Comparison of ENCODE assay signal across 8 cellular contexts in the genomic region with DNA sequence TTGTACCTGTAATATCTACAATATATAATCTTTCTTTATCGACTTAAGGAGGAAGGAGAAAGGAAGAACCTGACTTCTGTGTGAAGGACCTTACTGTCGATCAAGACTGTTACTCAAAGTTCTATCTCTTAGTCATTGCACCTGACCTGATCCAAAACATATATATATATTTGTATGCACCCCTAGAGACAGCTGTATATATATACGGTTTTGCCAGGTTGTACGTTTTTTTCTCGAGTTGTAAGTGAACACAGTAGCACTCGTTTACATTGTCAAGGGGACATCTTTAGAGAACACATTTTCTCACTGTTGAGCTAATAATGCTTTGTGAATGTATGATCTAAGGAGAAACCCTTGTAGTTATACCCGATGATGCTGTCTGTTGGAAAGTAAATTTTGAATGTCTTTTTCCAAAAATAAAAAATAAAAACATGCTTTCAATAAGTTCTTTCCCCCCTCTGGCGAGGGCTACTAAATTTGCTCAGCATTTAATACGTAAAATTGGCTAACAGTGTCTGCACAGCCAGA. TPM values are rescaled to one million over a fixed set of nuclear protein-coding genes. Genes with fewer than 3 reads are reported as not detected.
DNase-seq lines count a peak whose midpoint lies in the region; ATAC-seq and TF ChIP-seq lines count a peak whose summit lies in the region.

No MANE protein-coding gene starts in this region.

- H3K27ac Mint-ChIP-seq in nephron, result peak overlapping the region; percentile 20 to 95 (median 94)

- peaks cover 38% of the 10 kb centered on the region for H3K4me1 Mint-ChIP-seq in nephron

- H3K4me3 ChIP-seq in MG63 (peak overlapping the region; percentile 75), choroid plexus epithelial cell (ENCODE audit: low read depth, low read length) (peak overlapping the region; percentile 82)

- DNase-seq in MG63 (no peak), choroid plexus epithelial cell (ENCODE audit: low read depth) (peak; percentile 6), SIG-M5 (lab: John Stamatoyannopoulos, UW) (no peak), nucleus accumbens (lab: John Stamatoyannopoulos, UW) (no peak), GM10248 (ENCODE audit: extremely low spot score) (no peak)
- no peak for DNase-seq in stimulated activated CD4-positive, alpha-beta T cell treated with anti-CD3 and anti-CD28 coated beads, Interleukin-4, amount 100 ng/mL, for 4 hours

- CTCF ChIA-PET in GM10248 (lab: Yijun Ruan, JAX), result interaction anchor here (1.0 to 2.1 kb wide), 4 partner anchors 10 to 523 kb away, joined by 3 to 6 read pairs (median 4); no protein-coding TSS in a partner anchor

- POLR2A ChIA-PET in GM10248 (lab: Yijun Ruan, JAX), result interaction anchor here (1.1 to 2.1 kb wide), 2 partner anchors 63 to 371 kb away, joined by 4 to 19 read pairs; partner anchors contain the start of gene MDM2

- peak; percentile 0 for ATAC-seq in GM19395 (IDR thresholded peaks at IDR 0.05; ENCODE audit: unreplicated experiment)

- peaks cover 11% of the 10 kb centered on the region for H3K36me3 ChIP-seq in MG63

- H3K4me3 Mint-ChIP-seq in nephron, result peak overlapping the region; percentile 98 to 100 (median 99)

- TF ChIP-seq CTCF in choroid plexus epithelial cell (conservative IDR thresholded peaks at IDR 0.05; ENCODE audit: low read depth, low read length) (no peak), nephron (IDR thresholded peaks at IDR 0.05; ENCODE audit: unreplicated experiment in 3 of 3) (no peak), GM10248 (IDR thresholded peaks at IDR 0.05; ENCODE audit: control extremely low read depth, extremely low read depth, low read depth, missing control alignments) (no peak)

- H3K9me3 ChIP-seq in MG63, result no peaks in the 10 kb centered on the region

- no peaks in the 10 kb centered on the region for H3K27me3 Mint-ChIP-seq in nephron (ENCODE audit: low read depth)

- H3K27me3 ChIP-seq in MG63, result no peaks in the 10 kb centered on the region

- no peaks in the 10 kb centered on the region for H3K9me3 Mint-ChIP-seq in nephron

- H3K36me3 Mint-ChIP-seq in nephron (ENCODE audit: low read depth), result peaks cover 17% of the 10 kb centered on the region

RNA-seq across cellular contexts. Expression of gene SLC35E3, which starts 0.5 kb away (rescaled TPM):
- total RNA-seq in MG63 (2014; rRNA removed; shearing (Covaris generic); ENCODE audit: low replicate concordance), result 0.99 and 2.2 TPM in 2 replicates

RNA-seq across cellular contexts. Expression of gene NUP107, which starts 58.7 kb away (rescaled TPM):
- 81.5 and 82.5 TPM in 2 replicates for total RNA-seq in MG63 (2014; rRNA removed; shearing (Covaris generic); ENCODE audit: low replicate concordance)
